In genomic region chr13:59384154-59384553, GRCh38 we compare ENCODE assay signal across 19 cellular contexts.
"Had no signal": no experiment of that assay in that cellular context is flagged by ENCODE, and none has a peak within 500 bp of the region (broad histone marks: within the 10 kb centered on the region; RNA-seq: fewer than 3 reads in every experiment).

No MANE protein-coding gene starts in this region.

- DNase-seq: effector memory CD8-positive, alpha-beta T cell; foreskin melanocyte; head of caudate nucleus; kidney; left cardiac atrium; left ventricle myocardium inferior; lower lobe of right lung; mucosa of descending colon; naive thymus-derived CD8-positive, alpha-beta T cell; nucleus accumbens; sigmoid colon; stimulated activated CD4-positive, alpha-beta T cell treated with anti-CD3 and anti-CD28 coated beads, Interleukin-2, amount 100 ng/mL, for 24 hours; stimulated activated CD4-positive, alpha-beta T cell treated with anti-CD3 and anti-CD28 coated beads, Interleukin-4, amount 100 ng/mL, for 4 hours; stimulated activated naive B cell treated with anti-CD40 and anti-IgM and Interleukin-4, amounts not matched to agents 10 μg/mL and 1 μg/mL and 100 μg/mL, for 72 hours; stimulated activated naive CD8-positive, alpha-beta T cell treated with anti-CD3 and anti-CD28 coated beads, Interleukin-15, amount 100 ng/mL, for 72 hours; testis had no signal

- H3K4me3 ChIP-seq: hepatocyte, left ventricle myocardium inferior, lower lobe of right lung, mucosa of descending colon, sigmoid colon, skin epidermis, testis, tibial nerve had no signal

- H3K27me3 ChIP-seq: hepatocyte, sigmoid colon, testis, tibial nerve had no signal

- H3K27ac ChIP-seq: hepatocyte, left ventricle myocardium inferior, lower lobe of right lung, sigmoid colon, skin epidermis, testis, tibial nerve had no signal

- FAIRE-seq: kidney had no signal

- ATAC-seq: effector memory CD8-positive, alpha-beta T cell; left cardiac atrium; lower lobe of right lung; mucosa of descending colon; naive thymus-derived CD8-positive, alpha-beta T cell; stimulated activated naive B cell treated with anti-CD40 and anti-IgM and Interleukin-4, amounts not matched to agents 10 μg/mL and 1 μg/mL and 100 μg/mL, for 72 hours; stimulated activated naive CD8-positive, alpha-beta T cell treated with anti-CD3 and anti-CD28 coated beads, Interleukin-15, amount 100 ng/mL, for 72 hours had no signal

- H3K9me3 ChIP-seq: lower lobe of right lung, mucosa of descending colon, sigmoid colon, testis had no signal

- H3K36me3 ChIP-seq: left ventricle myocardium inferior, lower lobe of right lung, sigmoid colon, tibial nerve had no signal

- H3K79me2 ChIP-seq: hepatocyte had no signal

- H3K4me1 ChIP-seq: lower lobe of right lung, sigmoid colon, testis, tibial nerve had no signal

- H2AFZ ChIP-seq: hepatocyte had no signal

- H3K4me2 ChIP-seq: hepatocyte had no signal
